8 cellular contexts compared by ENCODE assay signal in genomic region chr5:126234563-126235195, GRCh38.
DNase-seq lines count a peak whose midpoint lies in the region; ATAC-seq and TF ChIP-seq lines count a peak whose summit lies in the region.

No MANE protein-coding gene starts in this region.

- peak; percentile 80 for TF ChIP-seq CTCF in GM12872 (IDR thresholded peaks at IDR 0.05; ENCODE audit: insufficient read depth, low read depth, low read length)

- ATAC-seq in HG03342 (IDR thresholded peaks at IDR 0.05; ENCODE audit: unreplicated experiment) (peak; percentile 60), HG03469 (IDR thresholded peaks at IDR 0.05; ENCODE audit: unreplicated experiment) (no peak)

- DNase-seq in SK-MEL-5 (ENCODE audit: low read depth, low spot score) (peak; percentile 68), iPS DF 19.7 (ENCODE audit: low read depth, low spot score) (peak; percentile 45), middle frontal gyrus (ENCODE audit: extremely low spot score, low spot score) (no peak), DMS153 treated with DMSO at 0.1 percent for 48 hours (lab: John Stamatoyannopoulos, UW; ENCODE audit: unreplicated experiment) (no peak), cerebellar nuclear complex (lab: John Stamatoyannopoulos, UW) (no peak)

- in situ Hi-C loops in SK-MEL-5 (cut with HindIII; ENCODE audit: low pct_unique_long_range_greater_than_20kb, low sequenced_read_pairs): loop anchor here (10.0 kb wide), 1 partner anchor 310 kb away; no protein-coding TSS in a partner anchor

Comparison
In these comparisons a context has a peak if more than half of its experiments do, and no peak if none do; other contexts are left out.
1. DNase-seq: peak in SK-MEL-5 (single experiment) and iPS DF 19.7 (single experiment); none in middle frontal gyrus (single experiment), DMS153 treated with DMSO at 0.1 percent for 48 hours (single experiment) and cerebellar nuclear complex (0 of 2).